Comparison of ENCODE assay signal across 30 cellular contexts in the genomic region with DNA sequence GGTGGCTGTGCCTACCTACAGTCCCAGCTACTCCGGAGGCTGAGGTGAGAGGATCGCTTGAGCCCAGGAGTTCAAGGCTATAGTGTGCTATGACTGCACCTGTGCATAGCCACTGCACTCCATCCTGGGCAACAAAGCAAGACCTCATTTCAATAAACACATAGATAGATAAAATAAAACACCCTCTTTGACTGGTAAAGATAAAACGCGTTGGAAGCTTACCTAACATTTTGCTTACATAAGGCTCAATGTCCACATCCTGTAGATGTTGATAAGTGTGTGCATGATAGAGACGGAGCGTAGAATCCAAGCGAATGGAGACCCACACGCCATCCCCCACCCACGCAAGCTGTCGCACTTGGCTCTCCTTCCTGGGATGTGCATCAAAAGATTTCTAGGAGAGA.
"Had no signal": no experiment of that assay in that cellular context is flagged by ENCODE, and none has a peak within 500 bp of the region (broad histone marks: within the 10 kb centered on the region; RNA-seq: fewer than 3 reads in every experiment).

No MANE protein-coding gene starts in this region.

- H3K4me2 ChIP-seq: PC-9, SK-N-SH had no signal

- H3K4me1 ChIP-seq: Peyer's patch, SJSA1 had no signal

- H3K4me3 ChIP-seq: MG63, PC-9, Peyer's patch, SJSA1 had no signal

- H3K27me3 ChIP-seq: MG63, Peyer's patch, SJSA1 had no signal

- H2AFZ ChIP-seq: PC-9 had no signal

- DNase-seq: Kasumi-1, MG63, NCI-H1048, NCI-H1092 treated with DMSO at 0.1 percent for 48 hours, NCI-H1105 treated with DMSO at 0.1 percent for 48 hours, NCI-H1417, NCI-H1436, NCI-H146, NCI-H1694, NCI-H187, NCI-H1930, NCI-H2029 treated with DMSO at 0.1 percent for 48 hours, NCI-H2081 treated with DMSO at 0.1 percent for 48 hours, NCI-H2107, NCI-H2171, NCI-H226, NCI-H446 treated with DMSO at 0.1 percent for 48 hours, NCI-H524, NCI-H526, NCI-H69, NCI-H748 treated with DMSO at 0.1 percent for 48 hours, NCI-H82, PC-9, Peyer's patch, Right ventricle myocardium superior, RPMI8226, SHP77 treated with DMSO at 0.1 percent for 48 hours, SK-N-SH, SW 1271 had no signal

- H3K9me3 ChIP-seq: MG63, Peyer's patch, SJSA1, SK-N-SH had no signal

- H3K9ac ChIP-seq: SK-N-SH had no signal

- H3K27ac ChIP-seq: PC-9, Peyer's patch, SJSA1 had no signal
